ENCODE assay signal across 25 cellular contexts in the genomic region with DNA sequence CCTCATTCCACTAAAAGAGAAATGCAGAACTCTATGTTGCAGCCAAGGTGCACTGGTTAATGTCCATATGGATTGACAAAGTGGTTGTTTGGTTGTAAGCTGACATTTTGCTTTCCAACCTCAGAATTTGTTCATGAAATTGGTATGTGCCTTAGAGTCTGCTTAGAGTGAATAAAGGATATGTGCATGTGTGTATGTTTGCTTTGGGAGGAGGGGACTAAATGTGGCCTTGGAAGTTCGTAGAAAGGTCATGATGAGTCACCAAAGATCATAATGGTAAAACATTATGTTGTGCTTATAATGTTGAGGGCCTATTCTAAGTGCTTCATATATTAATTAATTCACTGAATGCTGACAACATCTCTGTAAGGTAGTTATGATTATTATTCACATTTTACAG. TPM values are rescaled to one million over a fixed set of nuclear protein-coding genes. Genes with fewer than 3 reads are reported as not detected.
DNase-seq lines count a peak whose midpoint lies in the region; ATAC-seq, FAIRE-seq and TF ChIP-seq lines count a peak whose summit lies in the region.
"Had no signal": no experiment of that assay in that cellular context is flagged by ENCODE, and none has a peak within 500 bp of the region (broad histone marks: within the 10 kb centered on the region; RNA-seq: fewer than 3 reads in every experiment).

No MANE protein-coding gene starts in this region.

- H3K27ac ChIP-seq in liver (ENCODE audit: low read depth in 1 of 2, low read length in 2 of 2): no peak overlapping the region
- H3K27ac ChIP-seq: adrenal gland, esophagus squamous epithelium, hepatocyte, skin epidermis had no signal

- TF ChIP-seq RAD21 in liver (IDR thresholded peaks at IDR 0.05): no peak

- no peak for ATAC-seq in Right ventricle myocardium inferior
- ATAC-seq: activated T-helper 17 cell treated with anti-CD3 and anti-CD28 coated beads, Interleukin-2, amount 50 U/mL, for 72 hours; stimulated activated naive CD8-positive, alpha-beta T cell treated with anti-CD3 and anti-CD28 coated beads, Interleukin-15, amount 100 ng/mL, for 72 hours had no signal

- TF ChIP-seq POLR2A in GM12891 (IDR thresholded peaks at IDR 0.05; ENCODE audit: low read depth, low read length): no peak

- in situ Hi-C loops in G401 (cut with HindIII; ENCODE audit: low sequenced_read_pairs): no loop called here

- H3K9me3 ChIP-seq in liver (ENCODE audit: control insufficient read depth in 4 of 4, low read length in 3 of 4): no peaks in the 10 kb centered on the region
- H3K9me3 ChIP-seq: adrenal gland, esophagus squamous epithelium had no signal

- TF ChIP-seq CTCF in choroid plexus epithelial cell (conservative IDR thresholded peaks at IDR 0.05; ENCODE audit: low read depth, low read length) (no peak), liver (IDR thresholded peaks at IDR 0.05; ENCODE audit: low read depth, low read length, missing input control) (no peak)

- DNase-seq in GM12891 (ENCODE audit: insufficient read length, low spot score) (no peak), NCI-H460 (ENCODE audit: extremely low read depth, low read depth) (peak; percentile 7), choroid plexus epithelial cell (ENCODE audit: low read depth) (peak; percentile 29), Right ventricle myocardium inferior (ENCODE audit: missing footprints) (no peak), G401 (ENCODE audit: low spot score) (no peak), NCI-H2227 treated with DMSO at 0.1 percent for 48 hours (lab: John Stamatoyannopoulos, UW) (no peak)
- DNase-seq in activated effector memory CD4-positive, alpha-beta T cell treated with Interleukin-2 at 50 U/mL for 16 hours: no peak
- DNase-seq: activated CD4-positive, alpha-beta T cell treated with anti-CD3 and anti-CD28 coated beads for 4 hours; adrenal gland; effector CD4-positive, alpha-beta T cell; esophagus squamous epithelium; islet precursor cell; KG1; mesendoderm; NCI-H1092; NCI-H2029 treated with DMSO at 0.1 percent for 48 hours; NCI-H446 treated with DMSO at 0.1 percent for 48 hours; stimulated activated naive CD8-positive, alpha-beta T cell treated with anti-CD3 and anti-CD28 coated beads, Interleukin-15, amount 100 ng/mL, for 72 hours; SW 1271 had no signal

- no peaks in the 10 kb centered on the region for H3K27me3 ChIP-seq in liver (ENCODE audit: control insufficient read depth in 4 of 4, insufficient read depth in 4 of 4, low read length in 3 of 4)
- H3K27me3 ChIP-seq: hepatocyte had no signal

- H3K36me3 ChIP-seq in liver (ENCODE audit: control insufficient read depth in 4 of 4, insufficient read depth in 3 of 4, low read depth in 1 of 4, low read length in 3 of 4): no peaks in the 10 kb centered on the region
- H3K36me3 ChIP-seq: adrenal gland, esophagus squamous epithelium had no signal

- FAIRE-seq in GM12891 (lab: Jason Lieb, UNC): peak; percentile 70
- FAIRE-seq: G401.6, TTC549 had no signal

- H3K4me1 ChIP-seq in liver (ENCODE audit: control insufficient read depth in 4 of 4, insufficient read depth in 4 of 4, low read length in 3 of 4): peaks cover 0 to 3% (median 0%) of the 10 kb centered on the region in 4 donors
- H3K4me1 ChIP-seq: adrenal gland, esophagus squamous epithelium had no signal

- intact Hi-C loops in Right ventricle myocardium inferior (cut with DNase I): no loop called here

- 20% methylated on average over 1 of the region's 1 CpG for WGBS in liver

- H3K9ac ChIP-seq in liver (ENCODE audit: low read depth in 1 of 2, low read length in 2 of 2): no peak overlapping the region

- H3K4me3 ChIP-seq in choroid plexus epithelial cell (ENCODE audit: low read depth, low read length) (no peak overlapping the region), liver (ENCODE audit: low read depth in 1 of 3, low read length in 3 of 3) (no peak overlapping the region)
- H3K4me3 ChIP-seq: adrenal gland, esophagus squamous epithelium, hepatocyte, skin epidermis had no signal

TF ChIP-seq in GM12891, 5 proteins besides CTCF, POLR2A, EP300 and RAD21:
- TF ChIP-seq POLR2AphosphoS5 (IDR thresholded peaks at IDR 0.05; ENCODE audit: low read depth, low read length): no peak
- TF ChIP-seq TAF1 (IDR thresholded peaks at IDR 0.05; ENCODE audit: low read depth, low read length): no peak
- TF ChIP-seq POU2F2 (IDR thresholded peaks at IDR 0.05; ENCODE audit: low read depth, low read length): no peak
- TF ChIP-seq SPI1 (IDR thresholded peaks at IDR 0.05; ENCODE audit: low read depth, low read length): no peak
- no peak for TF ChIP-seq PAX5 (IDR thresholded peaks at IDR 0.05; ENCODE audit: insufficient read depth, low read length, severe bottlenecking)

TF ChIP-seq in liver, 16 proteins besides CTCF, POLR2A, EP300 and RAD21:
- TF ChIP-seq SP1 (IDR thresholded peaks at IDR 0.05) (peak; percentile 26), JUND (IDR thresholded peaks at IDR 0.05) (peak; percentile 39 to 61), EGR1 (IDR thresholded peaks at IDR 0.05; ENCODE audit: low read depth in 2 of 2) (no peak), RXRA (IDR thresholded peaks at IDR 0.05) (peak; percentile 30 to 48)

RNA-seq across cellular contexts. Expression of a gene that starts 44.1 kb away (rescaled TPM):
- 4.9 TPM for polyA plus RNA-seq in GM12891 (2012; ENCODE audit: low read depth, missing spikeins)
- total RNA-seq in NCI-H460 (2014; rRNA removed; shearing (Covaris generic)): 0.07 and 0.12 TPM in 2 replicates
- polyA plus RNA-seq in NCI-H460 (2014; cell fraction: nucleus; rRNA removed): 0.05 and 0.08 TPM in 2 replicates
- 100 to 1,000 TPM; 104 to 149 TPM for total RNA-seq in liver
- 10 to 100 TPM; 20.6 to 60.3 TPM for polyA plus RNA-seq in liver
- total RNA-seq in Right ventricle myocardium inferior: 27.5 TPM
- 0.06 and 0.27 TPM in 2 replicates for total RNA-seq in G401 (2014; rRNA removed; shearing (Covaris generic))

Comparison
In these comparisons a context has a peak if more than half of its experiments do, and no peak if none do; other contexts are left out.
1. DNase-seq: peak in NCI-H460 (single experiment) and choroid plexus epithelial cell (single experiment); none in GM12891 (single experiment), Right ventricle myocardium inferior (single experiment), G401 (single experiment), activated effector memory CD4-positive, alpha-beta T cell treated with Interleukin-2 at 50 U/mL for 16 hours (single experiment) and NCI-H2227 treated with DMSO at 0.1 percent for 48 hours (single experiment).
2. RNA of a gene that starts 44.1 kb away (total RNA-seq): 104 to 149 TPM in liver and 27.5 TPM in Right ventricle myocardium inferior (single experiment); 0.06 to 0.27 TPM in G401 and 0.07 to 0.12 TPM in NCI-H460; every median in the first group is over 10 times any median in the second.